13 cellular contexts compared by ENCODE assay signal in genomic region chr16:19432429-19432828, GRCh38. TPM values are rescaled to one million over a fixed set of nuclear protein-coding genes. Genes with fewer than 3 reads are reported as not detected.
DNase-seq lines count a peak whose midpoint lies in the region; ATAC-seq and TF ChIP-seq lines count a peak whose summit lies in the region.
"Had no signal": no experiment of that assay in that cellular context is flagged by ENCODE, and none has a peak within 500 bp of the region (broad histone marks: within the 10 kb centered on the region; RNA-seq: fewer than 3 reads in every experiment).

No MANE protein-coding gene starts in this region.

- no peaks in the 10 kb centered on the region for H3K36me3 ChIP-seq in spleen
- no peaks in the 10 kb centered on the region for H3K36me3 ChIP-seq in BE2C

- H3K4me3 ChIP-seq in spleen (no peak overlapping the region), BE2C (ENCODE audit: low read depth, low read length) (no peak overlapping the region)

- ATAC-seq in esophagus mucosa: peak; percentile 94

- intact Hi-C loops in spleen (cut with DNase I; ENCODE audit: low total_unique reads): no loop called here

- no peak for TF ChIP-seq POLR2A in spleen (IDR thresholded peaks at IDR 0.05)

- H3K27me3 ChIP-seq in spleen (replicated peaks in 1 of 7): peaks cover 0 to 4% (median 0%) of the 10 kb centered on the region in 7 donors
- no peaks in the 10 kb centered on the region for H3K27me3 ChIP-seq in BE2C

- TF ChIP-seq CTCF in spleen (IDR thresholded peaks at IDR 0.05 in 8 of 11, conservative IDR thresholded peaks at IDR 0.05 in 3 of 11): no peak
- TF ChIP-seq CTCF in RWPE1 (conservative IDR thresholded peaks at IDR 0.05; ENCODE audit: low read depth): no peak
- no peak for TF ChIP-seq CTCF in BE2C (IDR thresholded peaks at IDR 0.05; ENCODE audit: low read depth, low read length)

- H3K4me1 ChIP-seq in spleen (peaks cover 0 to 3% (median 0%) of the 10 kb centered on the region in 6 donors), BE2C (no peaks in the 10 kb centered on the region)

- H3K27ac ChIP-seq in spleen (peak overlapping the region in 5 of 8 donors; percentile 30 to 77 (median 47)), RWPE1 (no peak overlapping the region)

- DNase-seq in NCI-H2171 treated with DMSO at 0.1 percent for 48 hours (lab: John Stamatoyannopoulos, UW) (peak; percentile 32), NCI-H2171 (lab: John Stamatoyannopoulos, UW) (no peak), NCI-H510A (lab: John Stamatoyannopoulos, UW) (peak; percentile 93), spleen (no peak), RWPE1 (ENCODE audit: low spot score) (no peak), BE2C (no peak), 8988T (no peak)
- DNase-seq: NCI-H526; stimulated activated CD8-positive, alpha-beta memory T cell treated with anti-CD3 and anti-CD28 coated beads, Interleukin-4, amount 100 ng/mL, for 48 hours had no signal

- H3K9me3 ChIP-seq in spleen: no peaks in the 10 kb centered on the region
- H3K9me3 ChIP-seq in BE2C: no peaks in the 10 kb centered on the region

- CTCF ChIA-PET in RWPE1 (lab: Yijun Ruan, JAX): no interaction called here

- POLR2A ChIA-PET in RWPE1 (lab: Yijun Ruan, JAX; ENCODE audit: low non-redundant PET): no interaction called here

RNA-seq across cellular contexts. Expression of gene TMC5, which starts 14.7 kb away (rescaled TPM):
- 5.0 TPM for total RNA-seq in esophagus mucosa
- total RNA-seq in spleen: under 1 TPM in 4 of 7 donors, not detected in 3; 0.06 to 0.30 (median 0.25) TPM
- under 1 TPM in 2 of 3 donors, not detected in 1; 0.05 to 0.10 TPM for polyA plus RNA-seq in spleen
- not detected for polyA plus RNA-seq in BE2C (2012; ENCODE audit: insufficient read depth, insufficient read length, low read depth)
- total RNA-seq: fibroblast of lung, lung microvascular endothelial cell had no signal
- polyA plus RNA-seq: AG04450, fibroblast of lung had no signal

Comparison
In these comparisons a context has a peak if more than half of its experiments do, and no peak if none do; other contexts are left out.
1. DNase-seq: peak in NCI-H2171 treated with DMSO at 0.1 percent for 48 hours (single experiment) and NCI-H510A (single experiment); none in NCI-H2171 (single experiment), spleen (single experiment), RWPE1 (single experiment), BE2C (single experiment) and 8988T (single experiment).